In genomic region chr16:11566398-11566797, GRCh38 we compare ENCODE assay signal across 24 cellular contexts. TPM values are rescaled to one million over a fixed set of nuclear protein-coding genes. Genes with fewer than 3 reads are reported as not detected.
A peak's percentile ranks its signal among the peaks of the same experiment; 100 is the strongest.
DNase-seq lines count a peak whose midpoint lies in the region; ATAC-seq and TF ChIP-seq lines count a peak whose summit lies in the region.
"Had no signal": no experiment of that assay in that cellular context is flagged by ENCODE, and none has a peak within 500 bp of the region (broad histone marks: within the 10 kb centered on the region; RNA-seq: fewer than 3 reads in every experiment).

No MANE protein-coding gene starts in this region.

- no peak overlapping the region for H3K9ac ChIP-seq in H9 (ENCODE audit: extremely low read depth, insufficient read length, low read length)

- H3K36me3 Mint-ChIP-seq in activated T-cell treated with anti-CD3 and anti-CD28 coated beads, Interleukin-2, amount 50 U/mL, for 24 hours (ENCODE audit: low read depth) = peaks cover 63% of the 10 kb centered on the region
- peaks cover 25% of the 10 kb centered on the region for H3K36me3 Mint-ChIP-seq in activated T-cell treated with anti-CD3 and anti-CD28 coated beads, Interleukin-2, amount 50 U/mL, for 4 hours (ENCODE audit: insufficient read depth)
- peaks cover 0 to 44% (median 37%) of the 10 kb centered on the region in 3 experiments; a peak in 5 of 7 replicates for H3K36me3 Mint-ChIP-seq in H9 (ENCODE audit: insufficient read depth in 1 of 3, low read depth in 3 of 3)
- H3K36me3 Mint-ChIP-seq in activated naive CD8-positive, alpha-beta T cell treated with anti-CD3 and anti-CD28 coated beads, Interleukin-2, amount 50 U/mL, for 24 hours (ENCODE audit: low read depth) = peaks cover 33% of the 10 kb centered on the region
- peaks cover 8% of the 10 kb centered on the region for H3K36me3 Mint-ChIP-seq in nephron (ENCODE audit: low read depth)
- H3K36me3 Mint-ChIP-seq in T-helper 2 cell treated with Interferon-gamma antibody and Interleukin-4, amounts not matched to agents 5 μg/mL and 100 μg/mL, for 36 hours (ENCODE audit: low read depth) = peaks cover 31% of the 10 kb centered on the region

- DNase-seq in activated T-cell treated with anti-CD3 and anti-CD28 coated beads, Interleukin-2, amount 50 U/mL, for 24 hours = peak; percentile 24
- no peak for DNase-seq in activated T-cell treated with anti-CD3 and anti-CD28 coated beads, Interleukin-2, amount 50 U/mL, for 4 hours
- DNase-seq in H9 (no peak), NCI-H1694 treated with DMSO at 0.1 percent for 48 hours (lab: John Stamatoyannopoulos, UW) (no peak), ecto neural progenitor cell (ENCODE audit: low spot score) (no peak)
- DNase-seq in activated naive CD8-positive, alpha-beta T cell treated with anti-CD3 and anti-CD28 coated beads, Interleukin-2, amount 50 U/mL, for 24 hours = no peak
- DNase-seq in T-helper 2 cell treated with Interferon-gamma antibody and Interleukin-4, amounts not matched to agents 5 μg/mL and 100 μg/mL, for 36 hours (ENCODE audit: low spot score) = no peak
- DNase-seq: activated CD8-positive, alpha-beta memory T cell treated with anti-CD3 and anti-CD28 coated beads, Interleukin-2, amount 10 ng/mL, durations not matched to agents 7 days and 5 days; brain microvascular endothelial cell; C1 segment of cervical spinal cord; DMS53; hippocampal formation; islet precursor cell; NCI-H1436; PC-9; stimulated activated CD4-positive, alpha-beta T cell treated with anti-CD3 and anti-CD28 coated beads, Interleukin-2, amount 100 ng/mL, for 24 hours; upper lobe of left lung had no signal

- H3K27me3 ChIP-seq in H9 (ENCODE audit: insufficient read depth, low read length) = no peaks in the 10 kb centered on the region
- H3K27me3 ChIP-seq: brain microvascular endothelial cell, upper lobe of left lung had no signal

- H3K9me3 Mint-ChIP-seq in activated T-cell treated with anti-CD3 and anti-CD28 coated beads, Interleukin-2, amount 50 U/mL, for 24 hours = no peaks in the 10 kb centered on the region
- no peaks in the 10 kb centered on the region for H3K9me3 Mint-ChIP-seq in activated T-cell treated with anti-CD3 and anti-CD28 coated beads, Interleukin-2, amount 50 U/mL, for 4 hours
- H3K9me3 Mint-ChIP-seq in H9 (no peaks in the 10 kb centered on the region), nephron (no peaks in the 10 kb centered on the region)
- no peaks in the 10 kb centered on the region for H3K9me3 Mint-ChIP-seq in activated naive CD8-positive, alpha-beta T cell treated with anti-CD3 and anti-CD28 coated beads, Interleukin-2, amount 50 U/mL, for 24 hours
- H3K9me3 Mint-ChIP-seq in T-helper 2 cell treated with Interferon-gamma antibody and Interleukin-4, amounts not matched to agents 5 μg/mL and 100 μg/mL, for 36 hours = no peaks in the 10 kb centered on the region
- H3K9me3 Mint-ChIP-seq: T-helper 1 cell treated with Interleukin-12 subunit alpha and Interleukin-12 subunit beta and Interleukin-4 antibody, amounts not matched to agents 30 μg/mL and 1 μg/mL, for 36 hours had no signal

- H4K91ac ChIP-seq in H9 (ENCODE audit: insufficient read length, low read depth, low read length) = no peak overlapping the region

- no peak overlapping the region for H3K4me2 ChIP-seq in H9 (ENCODE audit: insufficient read depth, insufficient read length, low read length)
- H3K4me2 ChIP-seq: A549, PC-9 had no signal

- H3K4ac ChIP-seq in H9 (ENCODE audit: low read depth, low read length) = no peak overlapping the region

- no peaks in the 10 kb centered on the region for H3K79me1 ChIP-seq in H9 (ENCODE audit: insufficient read depth, low read depth, low read length, poor library complexity, severe bottlenecking)

- no peak overlapping the region for H2AFZ ChIP-seq in H9 (ENCODE audit: low read length)
- H2AFZ ChIP-seq: PC-9 had no signal

- H3K27ac Mint-ChIP-seq in activated T-cell treated with anti-CD3 and anti-CD28 coated beads, Interleukin-2, amount 50 U/mL, for 24 hours = peak overlapping the region; percentile 11
- peak overlapping the region; percentile 27 to 86 (median 69); a peak in 5 of 7 replicates for H3K27ac Mint-ChIP-seq in H9
- peak overlapping the region; percentile 50 for H3K27ac Mint-ChIP-seq in activated naive CD8-positive, alpha-beta T cell treated with anti-CD3 and anti-CD28 coated beads, Interleukin-2, amount 50 U/mL, for 24 hours
- H3K27ac Mint-ChIP-seq in nephron = peak overlapping the region in 2 of 3 experiments; percentile 27 to 28
- no peak overlapping the region for H3K27ac Mint-ChIP-seq in T-helper 2 cell treated with Interferon-gamma antibody and Interleukin-4, amounts not matched to agents 5 μg/mL and 100 μg/mL, for 36 hours
- H3K27ac Mint-ChIP-seq: activated CD8-positive, alpha-beta memory T cell treated with anti-CD3 and anti-CD28 coated beads, Interleukin-2, amount 10 ng/mL, durations not matched to agents 7 days and 5 days had no signal

- WGBS in H9 (ENCODE audit: extremely low coverage, insufficient read length, low lambda C conversion rate) = no CpG with 5 or more reads among the region's 9 CpGs

- no peak overlapping the region for H3K14ac ChIP-seq in H9 (ENCODE audit: insufficient read depth, low read length)

- no peak overlapping the region for H2BK12ac ChIP-seq in H9 (ENCODE audit: insufficient read length, low read depth, low read length)

- no peak overlapping the region for H3K56ac ChIP-seq in H9 (ENCODE audit: insufficient read length, low read depth, low read length)

- H2BK15ac ChIP-seq in H9 (ENCODE audit: low read depth, low read length) = no peak overlapping the region

- H2BK20ac ChIP-seq in H9 (ENCODE audit: low read depth, low read length, poor library complexity, severe bottlenecking) = no peak overlapping the region

- H3K79me2 ChIP-seq in H9 (ENCODE audit: insufficient read depth, low read length) = no peaks in the 10 kb centered on the region

- no peak overlapping the region for H4K8ac ChIP-seq in H9 (replicated peaks; ENCODE audit: insufficient read length, low read depth, low read length)

- no peak overlapping the region for H3K4me3 Mint-ChIP-seq in activated T-cell treated with anti-CD3 and anti-CD28 coated beads, Interleukin-2, amount 50 U/mL, for 24 hours
- no peak overlapping the region for H3K4me3 Mint-ChIP-seq in activated T-cell treated with anti-CD3 and anti-CD28 coated beads, Interleukin-2, amount 50 U/mL, for 4 hours
- H3K4me3 Mint-ChIP-seq in H9 (no peak overlapping the region), nephron (no peak overlapping the region)
- no peak overlapping the region for H3K4me3 Mint-ChIP-seq in activated naive CD8-positive, alpha-beta T cell treated with anti-CD3 and anti-CD28 coated beads, Interleukin-2, amount 50 U/mL, for 24 hours
- H3K4me3 Mint-ChIP-seq in T-helper 2 cell treated with Interferon-gamma antibody and Interleukin-4, amounts not matched to agents 5 μg/mL and 100 μg/mL, for 36 hours = no peak overlapping the region
- H3K4me3 Mint-ChIP-seq: activated CD8-positive, alpha-beta memory T cell treated with anti-CD3 and anti-CD28 coated beads, Interleukin-2, amount 10 ng/mL, durations not matched to agents 7 days and 5 days; T-helper 1 cell treated with Interleukin-12 subunit alpha and Interleukin-12 subunit beta and Interleukin-4 antibody, amounts not matched to agents 30 μg/mL and 1 μg/mL, for 36 hours had no signal

- H4K20me1 ChIP-seq in H9 (ENCODE audit: control insufficient read depth, insufficient read depth, insufficient read length) = no peaks in the 10 kb centered on the region

- H2BK5ac ChIP-seq in H9 (ENCODE audit: insufficient read length, low read length) = no peak overlapping the region

- peaks cover 4% of the 10 kb centered on the region; the same call in 1 of the 2 replicates for H3K4me1 ChIP-seq in H9 (ENCODE audit: insufficient read depth, low read length)
- H3K4me1 ChIP-seq: HAP-1 had no signal

- no peak overlapping the region for H2AK5ac ChIP-seq in H9 (ENCODE audit: insufficient read length, low read length)

- no peaks in the 10 kb centered on the region for H3K9me3 ChIP-seq in H9 (ENCODE audit: control insufficient read depth, low read depth, low read length)
- H3K9me3 ChIP-seq: A549, HAP-1, upper lobe of left lung had no signal

- no peak for TF ChIP-seq CTCF in H9 (conservative IDR thresholded peaks at IDR 0.05)
- no peak for TF ChIP-seq CTCF in nephron (IDR thresholded peaks at IDR 0.05; ENCODE audit: unreplicated experiment in 3 of 3)

- H3K4me1 Mint-ChIP-seq in activated T-cell treated with anti-CD3 and anti-CD28 coated beads, Interleukin-2, amount 50 U/mL, for 24 hours (ENCODE audit: low read depth) = peaks cover 70% of the 10 kb centered on the region
- peaks cover 70% of the 10 kb centered on the region for H3K4me1 Mint-ChIP-seq in activated T-cell treated with anti-CD3 and anti-CD28 coated beads, Interleukin-2, amount 50 U/mL, for 4 hours (ENCODE audit: low read depth)
- peaks cover 43 to 50% of the 10 kb centered on the region in 2 experiments for H3K4me1 Mint-ChIP-seq in H9
- H3K4me1 Mint-ChIP-seq in activated naive CD8-positive, alpha-beta T cell treated with anti-CD3 and anti-CD28 coated beads, Interleukin-2, amount 50 U/mL, for 24 hours = peaks cover 75% of the 10 kb centered on the region
- peaks cover 36% of the 10 kb centered on the region for H3K4me1 Mint-ChIP-seq in nephron
- H3K4me1 Mint-ChIP-seq in T-helper 2 cell treated with Interferon-gamma antibody and Interleukin-4, amounts not matched to agents 5 μg/mL and 100 μg/mL, for 36 hours (ENCODE audit: low read depth) = peaks cover 29% of the 10 kb centered on the region

- H2BK120ac ChIP-seq in H9 (ENCODE audit: low read depth, low read length, poor library complexity, severe bottlenecking) = no peak overlapping the region

- H3K18ac ChIP-seq in H9 (ENCODE audit: insufficient read length, low read depth, low read length) = no peak overlapping the region

- no peaks in the 10 kb centered on the region for H3K27me3 Mint-ChIP-seq in activated T-cell treated with anti-CD3 and anti-CD28 coated beads, Interleukin-2, amount 50 U/mL, for 24 hours
- no peaks in the 10 kb centered on the region for H3K27me3 Mint-ChIP-seq in activated T-cell treated with anti-CD3 and anti-CD28 coated beads, Interleukin-2, amount 50 U/mL, for 4 hours (ENCODE audit: low read depth)
- no peaks in the 10 kb centered on the region for H3K27me3 Mint-ChIP-seq in H9 (ENCODE audit: low read depth)
- H3K27me3 Mint-ChIP-seq in activated naive CD8-positive, alpha-beta T cell treated with anti-CD3 and anti-CD28 coated beads, Interleukin-2, amount 50 U/mL, for 24 hours = no peaks in the 10 kb centered on the region
- H3K27me3 Mint-ChIP-seq in nephron (ENCODE audit: low read depth) = no peaks in the 10 kb centered on the region
- H3K27me3 Mint-ChIP-seq in T-helper 2 cell treated with Interferon-gamma antibody and Interleukin-4, amounts not matched to agents 5 μg/mL and 100 μg/mL, for 36 hours (ENCODE audit: low read depth) = no peaks in the 10 kb centered on the region
- H3K27me3 Mint-ChIP-seq: activated CD8-positive, alpha-beta memory T cell treated with anti-CD3 and anti-CD28 coated beads, Interleukin-2, amount 10 ng/mL, durations not matched to agents 7 days and 5 days had no signal

- H3K23me2 ChIP-seq in H9 (ENCODE audit: insufficient read length, low read depth, low read length, poor library complexity, severe bottlenecking) = no peaks in the 10 kb centered on the region

- ATAC-seq in activated T-cell treated with anti-CD3 and anti-CD28 coated beads, Interleukin-2, amount 50 U/mL, for 4 hours = no peak
- ATAC-seq in activated naive CD8-positive, alpha-beta T cell treated with anti-CD3 and anti-CD28 coated beads, Interleukin-2, amount 50 U/mL, for 24 hours = no peak
- ATAC-seq: A549; activated CD8-positive, alpha-beta memory T cell treated with anti-CD3 and anti-CD28 coated beads, Interleukin-2, amount 10 ng/mL, durations not matched to agents 7 days and 5 days; GM12878 had no signal

- H4K5ac ChIP-seq in H9 (ENCODE audit: insufficient read length, low read depth, low read length) = no peak overlapping the region

- H3K23ac ChIP-seq in H9 (ENCODE audit: insufficient read length, low read depth, low read length) = no peak overlapping the region

- no peak overlapping the region for H3K27ac ChIP-seq in H9 (ENCODE audit: insufficient read length, low read depth, low read length)
- H3K27ac ChIP-seq: brain microvascular endothelial cell, coronary artery, PC-9, VCaP had no signal

- no peak overlapping the region for H3T11ph ChIP-seq in H9 (ENCODE audit: low read length)

RNA-seq across cellular contexts. Expression of gene LITAF, which starts 20.3 kb away (rescaled TPM):
- 100 to 1,000 TPM in 2 of 3 donors, 10 to 100 TPM in 1; 68.4 to 127 (median 103) TPM for total RNA-seq in activated T-cell treated with anti-CD3 and anti-CD28 coated beads, Interleukin-2, amount 50 U/mL, for 4 hours
- total RNA-seq in H9 (2021) = 249 and 265 TPM in 2 replicates
